Comparison of ENCODE assay signal across 19 cellular contexts in the genomic region with DNA sequence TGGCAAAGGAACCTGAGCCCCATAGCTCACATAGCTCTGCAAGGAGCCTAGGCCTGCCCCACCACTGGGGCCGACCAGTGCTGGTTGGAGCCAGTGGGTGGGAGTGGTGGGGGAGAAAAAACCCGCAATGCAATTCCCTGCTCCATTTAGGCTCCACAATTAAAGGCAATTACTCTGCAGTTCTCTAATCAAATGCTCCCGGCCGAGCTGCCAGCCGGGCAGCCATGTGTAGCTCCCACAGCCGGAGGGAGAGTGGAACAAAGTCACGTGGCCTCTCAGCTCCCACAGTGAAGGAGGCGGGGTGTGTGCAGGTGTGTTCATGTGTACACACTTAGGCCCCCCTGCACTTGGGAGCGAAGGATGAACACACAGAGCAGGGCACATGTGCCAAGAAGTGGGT.
"Had no signal": no experiment of that assay in that cellular context is flagged by ENCODE, and none has a peak within 500 bp of the region (broad histone marks: within the 10 kb centered on the region; RNA-seq: fewer than 3 reads in every experiment).

No MANE protein-coding gene starts in this region.

- H3K27me3 ChIP-seq: neural progenitor cell, ovary had no signal

- FAIRE-seq: endometrium, frontal cortex had no signal

- H3K36me3 ChIP-seq: neural progenitor cell, ovary had no signal

- H3K4me3 ChIP-seq: neural progenitor cell, ovary had no signal

- DNase-seq: activated CD4-positive, alpha-beta memory T cell treated with anti-CD3 and anti-CD28 coated beads, Interleukin-2, amount 10 ng/mL, durations not matched to agents 7 days and 5 days; activated CD4-positive, alpha-beta T cell treated with anti-CD3 and anti-CD28 coated beads for 48 hours; activated CD4-positive, CD25-positive, alpha-beta regulatory T cell; activated naive CD4-positive, alpha-beta T cell treated with anti-CD3 and anti-CD28 coated beads for 36 hours; activated naive CD8-positive, alpha-beta T cell treated with anti-CD3 and anti-CD28 coated beads, Interleukin-2, amount 50 U/mL, for 24 hours; activated T-cell treated with anti-CD3 and anti-CD28 coated beads, Interleukin-2, amount 50 U/mL, for 1 hour; cortex of kidney; erythroblast; islet precursor cell; naive B cell; ovary; stimulated activated CD4-positive, alpha-beta T cell treated with anti-CD3 and anti-CD28 coated beads, Interleukin-12 subunit alpha, Interleukin-12 subunit beta, amount 100 ng/mL, for 4 hours; stimulated activated CD4-positive, alpha-beta T cell treated with anti-CD3 and anti-CD28 coated beads, Interleukin-1b, Interleukin-23, amount 100 ng/mL, for 48 hours; stimulated activated CD8-positive, alpha-beta memory T cell treated with anti-CD3 and anti-CD28 coated beads, Interleukin-4, amount 100 ng/mL, for 48 hours; stimulated activated naive CD4-positive, alpha-beta T cell; T-helper 9 cell had no signal

- H3K27ac ChIP-seq: ovary had no signal

- H3K9ac ChIP-seq: neural progenitor cell had no signal

- H3K9me3 ChIP-seq: ovary had no signal
